In genomic region chr9:36665921-36666429, GRCh38 we compare ENCODE assay signal across 10 cellular contexts.
DNase-seq lines count a peak whose midpoint lies in the region; ATAC-seq and TF ChIP-seq lines count a peak whose summit lies in the region.
"Had no signal": no experiment of that assay in that cellular context is flagged by ENCODE, and none has a peak within 500 bp of the region (broad histone marks: within the 10 kb centered on the region; RNA-seq: fewer than 3 reads in every experiment).

No MANE protein-coding gene starts in this region.

- H3K4me1 ChIP-seq in BLaER1 (peaks cover 15% of the 10 kb centered on the region), uterus (no peaks in the 10 kb centered on the region)

- H3K9ac ChIP-seq in BLaER1 = no peak overlapping the region

- H3K4me3 ChIP-seq in BLaER1 = no peak overlapping the region
- no peak overlapping the region for H3K4me3 ChIP-seq in uterus

- H3K27ac ChIP-seq in BLaER1 (peak overlapping the region; percentile 24), uterus (no peak overlapping the region)
- H3K27ac ChIP-seq: WERI-Rb-1 had no signal

- no peaks in the 10 kb centered on the region for H4K20me1 ChIP-seq in BLaER1

- peaks cover 76% of the 10 kb centered on the region for H3K36me3 ChIP-seq in BLaER1
- no peaks in the 10 kb centered on the region for H3K36me3 ChIP-seq in uterus

- H3K4me2 ChIP-seq in BLaER1 = peak overlapping the region; percentile 58

- no peaks in the 10 kb centered on the region for H3K27me3 ChIP-seq in BLaER1
- no peaks in the 10 kb centered on the region for H3K27me3 ChIP-seq in uterus

- no peak for TF ChIP-seq POLR2A in uterus (IDR thresholded peaks at IDR 0.05)

- no peaks in the 10 kb centered on the region for H3K9me3 ChIP-seq in BLaER1
- no peaks in the 10 kb centered on the region for H3K9me3 ChIP-seq in uterus

- intact Hi-C loops in uterus (cut with DNase I; ENCODE audit: low total_unique reads) = no loop called here

- DNase-seq in amniotic epithelial cell (ENCODE audit: low read depth) (peak; percentile 69), middle frontal gyrus (ENCODE audit: extremely low spot score, low spot score) (no peak), uterus (no peak), C1 segment of cervical spinal cord (lab: John Stamatoyannopoulos, UW) (no peak)
- DNase-seq in effector CD8-positive, alpha-beta T cell (lab: John Stamatoyannopoulos, UW) = no peak
- DNase-seq: DMS79 treated with DMSO at 0.1 percent for 48 hours, WERI-Rb-1 had no signal

- TF ChIP-seq CTCF in uterus (IDR thresholded peaks at IDR 0.05) = no peak

- ATAC-seq in GM19395 (IDR thresholded peaks at IDR 0.05; ENCODE audit: unreplicated experiment) (peak; percentile 85), HG03460 (IDR thresholded peaks at IDR 0.05; ENCODE audit: unreplicated experiment) (peak; percentile 72)
